17 cellular contexts compared by ENCODE assay signal in genomic region chr2:197236816-197237215, GRCh38.
DNase-seq lines count a peak whose midpoint lies in the region; ATAC-seq lines count a peak whose summit lies in the region.
"Had no signal": no experiment of that assay in that cellular context is flagged by ENCODE, and none has a peak within 500 bp of the region (broad histone marks: within the 10 kb centered on the region; RNA-seq: fewer than 3 reads in every experiment).

No MANE protein-coding gene starts in this region.

- no peak for ATAC-seq in activated T-cell treated with anti-CD3 and anti-CD28 coated beads, Interleukin-2, amount 50 U/mL, for 4 hours
- ATAC-seq in activated CD8-positive, alpha-beta T cell treated with anti-CD3 and anti-CD28 coated beads, Interleukin-2, amount 10 ng/mL, durations not matched to agents 7 days and 5 days: no peak

- H3K27ac Mint-ChIP-seq in activated CD8-positive, alpha-beta T cell treated with anti-CD3 and anti-CD28 coated beads, Interleukin-2, amount 10 ng/mL, durations not matched to agents 7 days and 5 days: peak overlapping the region; percentile 87

- no peaks in the 10 kb centered on the region for H3K9me3 Mint-ChIP-seq in activated T-cell treated with anti-CD3 and anti-CD28 coated beads, Interleukin-2, amount 50 U/mL, for 4 hours
- no peaks in the 10 kb centered on the region for H3K9me3 Mint-ChIP-seq in activated CD8-positive, alpha-beta T cell treated with anti-CD3 and anti-CD28 coated beads, Interleukin-2, amount 10 ng/mL, durations not matched to agents 7 days and 5 days (ENCODE audit: insufficient read depth)

- no peaks in the 10 kb centered on the region for H3K27me3 Mint-ChIP-seq in activated T-cell treated with anti-CD3 and anti-CD28 coated beads, Interleukin-2, amount 50 U/mL, for 4 hours (ENCODE audit: low read depth)
- H3K27me3 Mint-ChIP-seq in activated CD8-positive, alpha-beta T cell treated with anti-CD3 and anti-CD28 coated beads, Interleukin-2, amount 10 ng/mL, durations not matched to agents 7 days and 5 days (ENCODE audit: low read depth): no peaks in the 10 kb centered on the region

- peak overlapping the region; percentile 71 for H3K27ac ChIP-seq in substantia nigra (ENCODE audit: low read depth, low read length, poor library complexity, severe bottlenecking)
- H3K27ac ChIP-seq: ascending aorta, colonic mucosa had no signal

- no peak for DNase-seq in activated T-cell treated with anti-CD3 and anti-CD28 coated beads, Interleukin-2, amount 50 U/mL, for 4 hours
- DNase-seq in activated T-cell treated with anti-CD3 and anti-CD28 coated beads for 4 hours (no peak), globus pallidus (ENCODE audit: low spot score) (peak; percentile 76), substantia nigra (lab: John Stamatoyannopoulos, UW) (peak in 16 of 49 donors; percentile 1 to 38 (median 16)), NCI-H226 (no peak), NCI-H1092 treated with DMSO at 0.1 percent for 48 hours (lab: John Stamatoyannopoulos, UW) (no peak), KG1 (lab: John Stamatoyannopoulos, UW) (no peak)
- DNase-seq in activated CD8-positive, alpha-beta T cell treated with anti-CD3 and anti-CD28 coated beads, Interleukin-2, amount 10 ng/mL, durations not matched to agents 7 days and 5 days: no peak
- DNase-seq: ACHN; activated CD8-positive, alpha-beta memory T cell treated with anti-CD3 and anti-CD28 coated beads, Interleukin-2, amount 50 U/mL, for 4 hours; Caco-2; colonic mucosa; islet precursor cell; NCI-H2029; NCI-H510A treated with DMSO at 0.1 percent for 48 hours; stimulated activated CD4-positive, alpha-beta T cell treated with anti-CD3 and anti-CD28 coated beads, Interleukin-4, amount 100 ng/mL, for 24 hours had no signal

- H3K4me1 Mint-ChIP-seq in activated T-cell treated with anti-CD3 and anti-CD28 coated beads, Interleukin-2, amount 50 U/mL, for 4 hours (ENCODE audit: low read depth): peaks cover 87% of the 10 kb centered on the region
- peaks cover 86% of the 10 kb centered on the region for H3K4me1 Mint-ChIP-seq in activated CD8-positive, alpha-beta T cell treated with anti-CD3 and anti-CD28 coated beads, Interleukin-2, amount 10 ng/mL, durations not matched to agents 7 days and 5 days (ENCODE audit: low read depth)

- POLR2A ChIA-PET in activated CD8-positive, alpha-beta T cell treated with anti-CD3 and anti-CD28 coated beads, Interleukin-2, amount 10 ng/mL, durations not matched to agents 7 days and 5 days (lab: Charles Lee): interaction anchor here (0.5 to 5.0 kb wide), 7 partner anchors 19 to 72 kb away, joined by 3 to 32 read pairs (median 13); partner anchors contain the start of gene ANKRD44

- CTCF ChIA-PET in activated CD8-positive, alpha-beta T cell treated with anti-CD3 and anti-CD28 coated beads, Interleukin-2, amount 10 ng/mL, durations not matched to agents 7 days and 5 days (lab: Charles Lee): interaction anchor here (0.9 to 2.7 kb wide), 14 partner anchors 14 to 123 kb away, joined by 3 to 17 read pairs (median 9); no protein-coding TSS in a partner anchor

- H3K4me3 Mint-ChIP-seq in activated T-cell treated with anti-CD3 and anti-CD28 coated beads, Interleukin-2, amount 50 U/mL, for 4 hours: peak overlapping the region; percentile 65
- H3K4me3 Mint-ChIP-seq in activated CD8-positive, alpha-beta T cell treated with anti-CD3 and anti-CD28 coated beads, Interleukin-2, amount 10 ng/mL, durations not matched to agents 7 days and 5 days: peak overlapping the region; percentile 77

- peaks cover 1% of the 10 kb centered on the region for H3K36me3 Mint-ChIP-seq in activated T-cell treated with anti-CD3 and anti-CD28 coated beads, Interleukin-2, amount 50 U/mL, for 4 hours (ENCODE audit: insufficient read depth)
- peaks cover 36% of the 10 kb centered on the region for H3K36me3 Mint-ChIP-seq in activated CD8-positive, alpha-beta T cell treated with anti-CD3 and anti-CD28 coated beads, Interleukin-2, amount 10 ng/mL, durations not matched to agents 7 days and 5 days (ENCODE audit: low read depth)
